Comparison of ENCODE assay signal across 33 cellular contexts in the genomic region with DNA sequence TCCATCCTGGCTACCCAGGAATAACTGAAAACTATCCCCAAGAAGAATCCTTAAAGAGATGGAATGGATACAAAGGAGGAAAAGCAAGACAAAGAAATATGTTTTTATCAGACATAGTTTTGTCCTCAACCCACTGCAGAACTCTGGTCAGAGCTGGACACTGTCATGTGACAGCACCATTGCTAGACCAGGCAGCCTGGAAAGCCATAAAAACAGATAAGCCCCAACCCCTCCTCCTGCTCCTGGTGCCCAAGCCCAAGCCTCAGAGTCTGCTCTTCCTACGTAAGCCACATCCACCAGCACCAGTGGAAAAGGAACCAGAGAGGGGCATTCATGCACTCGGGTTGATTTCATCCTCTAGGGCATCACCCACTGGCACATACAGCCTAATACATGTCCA.
"Had no signal": no experiment of that assay in that cellular context is flagged by ENCODE, and none has a peak within 500 bp of the region (broad histone marks: within the 10 kb centered on the region; RNA-seq: fewer than 3 reads in every experiment).

No MANE protein-coding gene starts in this region.

- H2AFZ ChIP-seq: PC-9 had no signal

- H3K36me3 ChIP-seq: adrenal gland, breast epithelium, MG63, WERI-Rb-1 had no signal

- H3K9me3 Mint-ChIP-seq: activated CD4-positive, alpha-beta T cell treated with anti-CD3 and anti-CD28 coated beads, Interleukin-2, amount 10 ng/mL, durations not matched to agents 24 days and 14 days; activated naive CD4-positive, alpha-beta T cell treated with anti-CD3 and anti-CD28 coated beads for 36 hours; activated naive CD4-positive, alpha-beta T cell treated with anti-CD3 and anti-CD28 coated beads, Interleukin-2, amount 50 U/mL, for 72 hours; activated T-cell treated with anti-CD3 and anti-CD28 coated beads, Interleukin-2, amount 50 U/mL, for 4 hours; activated T-helper 1 cell treated with anti-CD3 and anti-CD28 coated beads, Interleukin-12 subunit alpha, Interleukin-12 subunit beta, Interleukin-2, Interleukin-4 antibody, amounts not matched to agents 30 ng/mL and 10 ng/mL and 1 ng/mL, durations not matched to agents 14 hours and 24 hours and 36 hours had no signal

- DNase-seq: activated CD4-positive, alpha-beta T cell treated with anti-CD3 and anti-CD28 coated beads for 1 hour; activated CD4-positive, alpha-beta T cell treated with anti-CD3 and anti-CD28 coated beads, Interleukin-2, amount 10 ng/mL, durations not matched to agents 24 days and 14 days; activated CD4-positive, alpha-beta T cell treated with anti-CD3 and anti-CD28 coated beads, Interleukin-2, amount 50 U/mL, for 48 hours; activated CD4-positive, CD25-positive, alpha-beta regulatory T cell; activated CD8-positive, alpha-beta T cell treated with anti-CD3 and anti-CD28 coated beads, Interleukin-2, amount 10 ng/mL, durations not matched to agents 7 days and 5 days; activated gamma-delta T cell treated with Interleukin-2 at 50 U/mL for 16 hours; activated naive CD4-positive, alpha-beta T cell treated with anti-CD3 and anti-CD28 coated beads for 36 hours; activated T-cell treated with anti-CD3 and anti-CD28 coated beads for 4 hours; activated T-cell treated with anti-CD3 and anti-CD28 coated beads, Interleukin-2, amount 50 U/mL, for 4 hours; adrenal gland; body of pancreas; caudate nucleus; cerebellar nuclear complex; Kasumi-1; MG63; MV-4-11; NCI-H1092; NCI-H1436 treated with DMSO at 0.1 percent for 48 hours; NCI-H1694 treated with DMSO at 0.1 percent for 48 hours; NCI-H2029; NCI-H345; NCI-H524 treated with DMSO at 0.1 percent for 48 hours; PC-9; SIG-M5; T1000; WERI-Rb-1 had no signal

- H3K4me3 ChIP-seq: adrenal gland, body of pancreas, breast epithelium, MG63, PC-9 had no signal

- H3K9me3 ChIP-seq: adrenal gland, body of pancreas, breast epithelium, MG63 had no signal

- H3K4me1 Mint-ChIP-seq: activated CD4-positive, alpha-beta T cell treated with anti-CD3 and anti-CD28 coated beads, Interleukin-2, amount 10 ng/mL, durations not matched to agents 24 days and 14 days had no signal

- H3K36me3 Mint-ChIP-seq: activated naive CD4-positive, alpha-beta T cell treated with anti-CD3 and anti-CD28 coated beads, Interleukin-2, amount 50 U/mL, for 72 hours had no signal

- H3K27me3 ChIP-seq: body of pancreas, breast epithelium, MG63 had no signal

- H3K4me2 ChIP-seq: PC-9 had no signal

- FAIRE-seq: astrocyte, RCC 7860 had no signal

- H3K27ac ChIP-seq: adrenal gland, body of pancreas, breast epithelium, PC-9, RWPE1, WERI-Rb-1 had no signal

- H3K27ac Mint-ChIP-seq: activated CD4-positive, alpha-beta T cell treated with anti-CD3 and anti-CD28 coated beads, Interleukin-2, amount 10 ng/mL, durations not matched to agents 24 days and 14 days; activated CD8-positive, alpha-beta T cell treated with anti-CD3 and anti-CD28 coated beads, Interleukin-2, amount 10 ng/mL, durations not matched to agents 7 days and 5 days; activated naive CD4-positive, alpha-beta T cell treated with anti-CD3 and anti-CD28 coated beads for 36 hours; activated naive CD4-positive, alpha-beta T cell treated with anti-CD3 and anti-CD28 coated beads, Interleukin-2, amount 50 U/mL, for 72 hours; activated T-helper 1 cell treated with anti-CD3 and anti-CD28 coated beads, Interleukin-12 subunit alpha, Interleukin-12 subunit beta, Interleukin-2, Interleukin-4 antibody, amounts not matched to agents 30 ng/mL and 10 ng/mL and 1 ng/mL, durations not matched to agents 14 hours and 24 hours and 36 hours had no signal

- H3K4me1 ChIP-seq: adrenal gland, body of pancreas, breast epithelium had no signal

- H3K4me3 Mint-ChIP-seq: activated CD4-positive, alpha-beta T cell treated with anti-CD3 and anti-CD28 coated beads, Interleukin-2, amount 10 ng/mL, durations not matched to agents 24 days and 14 days; activated CD8-positive, alpha-beta T cell treated with anti-CD3 and anti-CD28 coated beads, Interleukin-2, amount 10 ng/mL, durations not matched to agents 7 days and 5 days; activated naive CD4-positive, alpha-beta T cell treated with anti-CD3 and anti-CD28 coated beads for 36 hours; activated T-cell treated with anti-CD3 and anti-CD28 coated beads, Interleukin-2, amount 50 U/mL, for 4 hours; activated T-helper 1 cell treated with anti-CD3 and anti-CD28 coated beads, Interleukin-12 subunit alpha, Interleukin-12 subunit beta, Interleukin-2, Interleukin-4 antibody, amounts not matched to agents 30 ng/mL and 10 ng/mL and 1 ng/mL, durations not matched to agents 14 hours and 24 hours and 36 hours had no signal

- ATAC-seq: activated CD8-positive, alpha-beta T cell treated with anti-CD3 and anti-CD28 coated beads, Interleukin-2, amount 10 ng/mL, durations not matched to agents 7 days and 5 days; activated naive CD4-positive, alpha-beta T cell treated with anti-CD3 and anti-CD28 coated beads, Interleukin-2, amount 50 U/mL, for 72 hours; activated T-cell treated with anti-CD3 and anti-CD28 coated beads, Interleukin-2, amount 50 U/mL, for 4 hours; body of pancreas; Right ventricle myocardium inferior had no signal
